Comparison of ENCODE assay signal across 13 cellular contexts in genomic region chrX:21781525-21781924, GRCh38. TPM values are rescaled to one million over a fixed set of nuclear protein-coding genes. Genes with fewer than 3 reads are reported as not detected.
DNase-seq lines count a peak whose midpoint lies in the region; ATAC-seq and TF ChIP-seq lines count a peak whose summit lies in the region.
"Had no signal": no experiment of that assay in that cellular context is flagged by ENCODE, and none has a peak within 500 bp of the region (broad histone marks: within the 10 kb centered on the region; RNA-seq: fewer than 3 reads in every experiment).

No MANE protein-coding gene starts in this region.

- H3K36me3 ChIP-seq in PC-9 (ENCODE audit: low read depth), result no peaks in the 10 kb centered on the region

- H3F3A ChIP-seq in PC-9 (ENCODE audit: insufficient read depth, low read depth), result no peaks in the 10 kb centered on the region

- no peaks in the 10 kb centered on the region for H4K20me1 ChIP-seq in PC-9 (ENCODE audit: insufficient read depth)

- no peak overlapping the region for H2AFZ ChIP-seq in PC-9

- H3K27me3 ChIP-seq in PC-9 (ENCODE audit: insufficient read depth, low read depth), result no peaks in the 10 kb centered on the region

- H3K79me2 ChIP-seq in PC-9 (ENCODE audit: low read depth), result no peaks in the 10 kb centered on the region

- no peaks in the 10 kb centered on the region for H3K4me1 ChIP-seq in PC-9 (replicated peaks; ENCODE audit: insufficient read depth)

- BruUV-seq in PC-9 (replicated peaks; lab: Mats Ljungman, UMichigan), result no TSS peak

- H3K4me3 ChIP-seq in PC-9, result no peak overlapping the region

- no peak overlapping the region for H3K27ac ChIP-seq in PC-9

- no peaks in the 10 kb centered on the region for H3K9me2 ChIP-seq in PC-9 (ENCODE audit: insufficient read depth)

- TF ChIP-seq CTCF in GM10248 (IDR thresholded peaks at IDR 0.05; ENCODE audit: control extremely low read depth, extremely low read depth, low read depth, missing control alignments), result no peak
- no peak for TF ChIP-seq CTCF in PC-9 (conservative IDR thresholded peaks at IDR 0.05)

- H3K9me3 ChIP-seq in PC-9 (ENCODE audit: insufficient read depth, low read depth), result no peaks in the 10 kb centered on the region

- CTCF ChIA-PET in GM10248 (lab: Yijun Ruan, JAX) (no interaction called here), PC-9 (lab: Charles Lee) (no interaction called here)

- intact Hi-C loops in PC-9 (cut with micrococcal nuclease; ENCODE audit: unreplicated experiment), result no loop called here

- POLR2A ChIA-PET in GM10248 (lab: Yijun Ruan, JAX), result no interaction called here
- POLR2A ChIA-PET in PC-9 (lab: Charles Lee; ENCODE audit: unreplicated experiment), result no interaction called here

- DNase-seq in renal cortical epithelial cell (ENCODE audit: low read depth) (peak; percentile 5), GM10248 (ENCODE audit: extremely low spot score) (no peak), PC-9 (no peak), NCI-H345 treated with DMSO at 0.1 percent for 48 hours (lab: John Stamatoyannopoulos, UW; ENCODE audit: unreplicated experiment) (no peak)
- DNase-seq: activated CD8-positive, alpha-beta memory T cell treated with anti-CD3 and anti-CD28 coated beads for 24 hours; activated naive CD8-positive, alpha-beta T cell treated with anti-CD3 and anti-CD28 coated beads for 36 hours; NCI-H187; stimulated activated naive CD4-positive, alpha-beta T cell treated with Interleukin-2 at 50 U/mL for 16 hours had no signal

- H3K4me2 ChIP-seq in PC-9, result no peak overlapping the region

- ATAC-seq in GM18909 (IDR thresholded peaks at IDR 0.05; ENCODE audit: poor library complexity, unreplicated experiment), result peak; percentile 71
- peak; percentile 82 for ATAC-seq in GM21723 (IDR thresholded peaks at IDR 0.05; ENCODE audit: unreplicated experiment)
- peak; percentile 72 for ATAC-seq in HG03442 (IDR thresholded peaks at IDR 0.05; ENCODE audit: unreplicated experiment)
- ATAC-seq: HepG2 had no signal

RNA-seq across cellular contexts. Expression of gene SMPX, which starts 23.6 kb away (rescaled TPM):
- total RNA-seq in renal cortical epithelial cell (not detected in 2 replicates), PC-9 (2021) (not detected in 2 replicates)
- total RNA-seq: activated naive CD8-positive, alpha-beta T cell treated with anti-CD3 and anti-CD28 coated beads for 36 hours; frontal cortex had no signal

RNA-seq across cellular contexts. Expression of gene MBTPS2, which starts 57.9 kb away (rescaled TPM):
- total RNA-seq in renal cortical epithelial cell (5.0 and 17.9 TPM in 2 replicates), PC-9 (2021) (12.7 and 16.9 TPM in 2 replicates)
